Comparison of ENCODE assay signal across 8 cellular contexts in the genomic region with DNA sequence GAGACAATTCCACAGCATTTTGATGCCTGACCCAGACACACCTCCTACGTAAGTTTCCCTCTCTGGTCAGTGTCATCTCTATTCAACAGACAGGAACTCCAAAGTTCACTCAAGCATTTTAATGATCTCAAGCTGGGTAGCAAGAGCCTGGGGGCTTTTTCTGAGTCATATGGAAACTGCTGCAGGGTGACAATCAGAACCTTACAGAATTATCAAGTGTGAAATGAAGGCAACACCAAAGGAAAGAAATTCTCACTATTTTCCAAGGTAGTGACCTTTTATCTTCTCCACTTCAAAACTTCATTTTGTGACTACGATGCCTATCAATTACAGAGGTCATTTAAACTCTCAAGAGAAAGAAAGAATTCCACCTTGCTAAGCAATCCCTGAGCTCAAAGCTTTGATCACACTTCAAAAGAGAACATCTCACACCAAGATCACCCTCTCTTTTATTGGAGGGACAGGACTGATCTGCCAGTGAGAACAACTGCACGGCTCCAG.
DNase-seq lines count a peak whose midpoint lies in the region; ATAC-seq lines count a peak whose summit lies in the region.

No MANE protein-coding gene starts in this region.

- H3K27ac Mint-ChIP-seq in memory B cell, result no peak overlapping the region

- peaks cover 6% of the 10 kb centered on the region for H3K4me1 Mint-ChIP-seq in memory B cell

- DNase-seq in memory B cell (ENCODE audit: low spot score in 2 of 2) (no peak), NCI-H526 (lab: John Stamatoyannopoulos, UW) (no peak), AG08396 (ENCODE audit: low spot score) (no peak), H4 (ENCODE audit: low spot score) (no peak), HuH-7 (ENCODE audit: low spot score) (no peak)

- ATAC-seq in GM18519 (IDR thresholded peaks at IDR 0.05; ENCODE audit: low FRiP score, unreplicated experiment), result peak; percentile 89
- ATAC-seq in GM21529 (IDR thresholded peaks at IDR 0.05; ENCODE audit: unreplicated experiment), result peak; percentile 94
- ATAC-seq in HG03460 (IDR thresholded peaks at IDR 0.05; ENCODE audit: unreplicated experiment), result peak; percentile 97
- ATAC-seq in memory B cell (ENCODE audit: low read depth), result peak; percentile 71

- no peak overlapping the region for H3K4me3 Mint-ChIP-seq in memory B cell

- H3K27me3 Mint-ChIP-seq in memory B cell, result no peaks in the 10 kb centered on the region

- H3K36me3 Mint-ChIP-seq in memory B cell, result no peaks in the 10 kb centered on the region

- H3K9me3 Mint-ChIP-seq in memory B cell, result no peaks in the 10 kb centered on the region
